In the genomic region with DNA sequence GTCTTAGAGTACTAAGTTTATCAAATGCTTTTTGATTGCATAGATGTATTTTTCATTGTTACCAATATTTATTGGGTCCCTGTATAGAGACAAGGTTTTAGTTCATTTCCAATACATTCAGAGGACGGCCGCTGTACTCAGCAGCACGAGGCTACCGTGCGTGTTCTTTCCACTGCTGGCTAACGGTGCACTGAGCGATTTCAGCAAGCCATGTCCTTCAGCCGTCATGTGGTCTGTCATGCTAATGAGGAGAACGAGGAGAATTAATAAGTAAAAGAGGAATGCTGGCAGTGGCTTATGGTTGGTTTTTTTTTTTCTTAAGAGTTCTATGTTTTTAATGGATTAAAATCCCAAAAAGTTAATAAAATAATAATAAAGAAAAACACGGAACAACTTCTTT, we compare ENCODE assay signal across 17 cellular contexts.
DNase-seq lines count a peak whose midpoint lies in the region; ATAC-seq and TF ChIP-seq lines count a peak whose summit lies in the region.
"Had no signal": no experiment of that assay in that cellular context is flagged by ENCODE, and none has a peak within 500 bp of the region (broad histone marks: within the 10 kb centered on the region; RNA-seq: fewer than 3 reads in every experiment).

No MANE protein-coding gene starts in this region.

- peaks cover 18% of the 10 kb centered on the region for H3K4me1 Mint-ChIP-seq in T-helper 17 cell
- H3K4me1 Mint-ChIP-seq in glutamatergic neuron (ENCODE audit: low read depth, unreplicated experiment), result peaks cover 8% of the 10 kb centered on the region

- no peaks in the 10 kb centered on the region for H3K9me3 ChIP-seq in T-helper 17 cell (ENCODE audit: control insufficient read depth, low read length, poor library complexity, severe bottlenecking)
- H3K9me3 ChIP-seq: Caco-2 had no signal

- intact Hi-C loops in cardiac septum (cut with DNase I), result no loop called here

- no peak for TF ChIP-seq CTCF in glutamatergic neuron (IDR thresholded peaks at IDR 0.05; ENCODE audit: partially characterized antibody, unreplicated experiment)

- H3K4me3 Mint-ChIP-seq in T-helper 17 cell (no peak overlapping the region), glutamatergic neuron (ENCODE audit: unreplicated experiment) (no peak overlapping the region)
- H3K4me3 Mint-ChIP-seq: B cell had no signal

- H3K36me3 Mint-ChIP-seq in T-helper 17 cell (ENCODE audit: low read depth) (peaks cover 2% of the 10 kb centered on the region), glutamatergic neuron (ENCODE audit: unreplicated experiment) (no peaks in the 10 kb centered on the region)

- no peaks in the 10 kb centered on the region for H3K27me3 Mint-ChIP-seq in T-helper 17 cell
- H3K27me3 Mint-ChIP-seq in glutamatergic neuron (ENCODE audit: unreplicated experiment), result no peaks in the 10 kb centered on the region
- H3K27me3 Mint-ChIP-seq: B cell had no signal

- H3K9me3 Mint-ChIP-seq in glutamatergic neuron (ENCODE audit: unreplicated experiment), result no peaks in the 10 kb centered on the region

- DNase-seq in T-helper 17 cell, result no peak
- DNase-seq in glutamatergic neuron, result no peak
- peak; percentile 71 for DNase-seq in medulla oblongata (ENCODE audit: extremely low spot score)
- no peak for DNase-seq in kidney glomerular epithelial cell (lab: John Stamatoyannopoulos, UW)
- DNase-seq in NCI-H2171 (lab: John Stamatoyannopoulos, UW), result no peak
- DNase-seq in cardiac septum (ENCODE audit: low spot score), result no peak
- DNase-seq: Caco-2, H7, KG1, NCI-H187, NCI-H2107, NCI-H2227 treated with DMSO at 0.1 percent for 48 hours, NCI-H774, Right ventricle myocardium superior had no signal

- H3K27ac Mint-ChIP-seq in T-helper 17 cell (peak overlapping the region; percentile 19), glutamatergic neuron (ENCODE audit: unreplicated experiment) (peak overlapping the region; percentile 71)
- H3K27ac Mint-ChIP-seq: B cell had no signal

- ATAC-seq in T-helper 17 cell, result no peak
- ATAC-seq in HG03378 (IDR thresholded peaks at IDR 0.05; ENCODE audit: unreplicated experiment), result no peak
- ATAC-seq: HepG2 had no signal
